In genomic region chr21:15121097-15121654, GRCh38 we compare ENCODE assay signal across 14 cellular contexts. TPM values are rescaled to one million over a fixed set of nuclear protein-coding genes. Genes with fewer than 3 reads are reported as not detected.
DNase-seq lines count a peak whose midpoint lies in the region; ATAC-seq and TF ChIP-seq lines count a peak whose summit lies in the region.
"Had no signal": no experiment of that assay in that cellular context is flagged by ENCODE, and none has a peak within 500 bp of the region (broad histone marks: within the 10 kb centered on the region; RNA-seq: fewer than 3 reads in every experiment).

No MANE protein-coding gene starts in this region.

- no peak overlapping the region for H3K4me3 Mint-ChIP-seq in neural crest cell
- H3K4me3 Mint-ChIP-seq: activated naive CD8-positive, alpha-beta T cell treated with anti-CD3 and anti-CD28 coated beads, Interleukin-2, amount 10 ng/mL, durations not matched to agents 7 days and 5 days; activated T-cell treated with anti-CD3 and anti-CD28 coated beads, Interleukin-2, amount 50 U/mL, for 24 hours; stimulated activated naive CD8-positive, alpha-beta T cell treated with anti-CD3 and anti-CD28 coated beads, Interleukin-15, Interleukin-2, amounts not matched to agents 100 ng/mL and 50 ng/mL, for 24 hours had no signal

- ATAC-seq in HG02588 (IDR thresholded peaks at IDR 0.05; ENCODE audit: unreplicated experiment) (no peak), HG02840 (IDR thresholded peaks at IDR 0.05; ENCODE audit: low FRiP score, unreplicated experiment) (no peak)

- H3K4me3 ChIP-seq in NT2/D1 (ENCODE audit: insufficient read length, low read depth) (no peak overlapping the region), colonic mucosa (no peak overlapping the region), tibial artery (no peak overlapping the region)

- no peaks in the 10 kb centered on the region for H3K36me3 Mint-ChIP-seq in neural crest cell (ENCODE audit: low read depth)
- H3K36me3 Mint-ChIP-seq: activated naive CD8-positive, alpha-beta T cell treated with anti-CD3 and anti-CD28 coated beads, Interleukin-2, amount 10 ng/mL, durations not matched to agents 7 days and 5 days had no signal

- H3K4me1 ChIP-seq in NT2/D1 (ENCODE audit: insufficient read depth, insufficient read length), result peaks cover 4% of the 10 kb centered on the region
- no peaks in the 10 kb centered on the region for H3K4me1 ChIP-seq in colonic mucosa
- H3K4me1 ChIP-seq in tibial artery, result peaks cover 0 to 15% (median 11%) of the 10 kb centered on the region in 4 donors

- no peaks in the 10 kb centered on the region for H3K27me3 Mint-ChIP-seq in neural crest cell (ENCODE audit: low read depth)

- H3K9ac ChIP-seq in NT2/D1 (ENCODE audit: insufficient read length, low read depth) (no peak overlapping the region), colonic mucosa (ENCODE audit: low read depth in 2 of 2, low read length in 2 of 2) (no peak overlapping the region)

- DNase-seq in NT2/D1 (ENCODE audit: low read depth, low spot score) (peak; percentile 9), colonic mucosa (no peak), neural crest cell (ENCODE audit: low read depth, low spot score) (no peak), tibial artery (no peak), GOT3 (lab: John Stamatoyannopoulos, UW) (no peak)
- DNase-seq: activated naive CD8-positive, alpha-beta T cell treated with anti-CD3 and anti-CD28 coated beads, Interleukin-2, amount 10 ng/mL, durations not matched to agents 7 days and 5 days; activated T-cell treated with anti-CD3 and anti-CD28 coated beads, Interleukin-2, amount 50 U/mL, for 24 hours; DMS79; NCI-H524 treated with DMSO at 0.1 percent for 48 hours; stimulated activated CD4-positive, alpha-beta T cell treated with anti-CD3 and anti-CD28 coated beads, Interleukin-12 subunit alpha, Interleukin-12 subunit beta, amount 100 ng/mL, for 4 hours had no signal

- H3K27ac ChIP-seq in colonic mucosa (peak overlapping the region; percentile 39), tibial artery (peak overlapping the region; percentile 40 to 50)
- H3K27ac ChIP-seq: C4-2B had no signal

- intact Hi-C loops in colonic mucosa (cut with DNase I) (no loop called here), tibial artery (cut with DNase I; ENCODE audit: low total_unique reads) (no loop called here)

- peaks cover 23% of the 10 kb centered on the region for H3K4me1 Mint-ChIP-seq in neural crest cell
- H3K4me1 Mint-ChIP-seq: activated naive CD8-positive, alpha-beta T cell treated with anti-CD3 and anti-CD28 coated beads, Interleukin-2, amount 10 ng/mL, durations not matched to agents 7 days and 5 days had no signal

- H3K9me3 ChIP-seq in NT2/D1 (ENCODE audit: insufficient read depth, low read length) (no peaks in the 10 kb centered on the region; the same call in 1 of the 2 replicates), colonic mucosa (no peaks in the 10 kb centered on the region), tibial artery (no peaks in the 10 kb centered on the region)

- H3K27me3 ChIP-seq in NT2/D1 (ENCODE audit: insufficient read depth, insufficient read length), result no peaks in the 10 kb centered on the region
- no peaks in the 10 kb centered on the region for H3K27me3 ChIP-seq in colonic mucosa
- no peaks in the 10 kb centered on the region for H3K27me3 ChIP-seq in tibial artery

- H3K27ac Mint-ChIP-seq in neural crest cell (ENCODE audit: unreplicated experiment), result peak overlapping the region; percentile 90
- H3K27ac Mint-ChIP-seq: activated naive CD8-positive, alpha-beta T cell treated with anti-CD3 and anti-CD28 coated beads, Interleukin-2, amount 10 ng/mL, durations not matched to agents 7 days and 5 days; activated T-cell treated with anti-CD3 and anti-CD28 coated beads, Interleukin-2, amount 50 U/mL, for 24 hours; stimulated activated naive CD8-positive, alpha-beta T cell treated with anti-CD3 and anti-CD28 coated beads, Interleukin-15, Interleukin-2, amounts not matched to agents 100 ng/mL and 50 ng/mL, for 24 hours had no signal

- H3K9me3 Mint-ChIP-seq in neural crest cell, result no peaks in the 10 kb centered on the region
- H3K9me3 Mint-ChIP-seq: activated naive CD8-positive, alpha-beta T cell treated with anti-CD3 and anti-CD28 coated beads, Interleukin-2, amount 10 ng/mL, durations not matched to agents 7 days and 5 days; activated T-cell treated with anti-CD3 and anti-CD28 coated beads, Interleukin-2, amount 50 U/mL, for 24 hours; stimulated activated naive CD8-positive, alpha-beta T cell treated with anti-CD3 and anti-CD28 coated beads, Interleukin-15, Interleukin-2, amounts not matched to agents 100 ng/mL and 50 ng/mL, for 24 hours had no signal

- no peaks in the 10 kb centered on the region for H3K36me3 ChIP-seq in NT2/D1 (ENCODE audit: insufficient read depth, insufficient read length, low read length)
- H3K36me3 ChIP-seq in colonic mucosa, result no peaks in the 10 kb centered on the region
- no peaks in the 10 kb centered on the region for H3K36me3 ChIP-seq in tibial artery

- TF ChIP-seq CTCF in colonic mucosa (IDR thresholded peaks at IDR 0.05), result no peak
- no peak for TF ChIP-seq CTCF in neural crest cell (conservative IDR thresholded peaks at IDR 0.05)
- no peak for TF ChIP-seq CTCF in tibial artery (IDR thresholded peaks at IDR 0.05)

RNA-seq across cellular contexts. Expression of gene NRIP1, which starts 56.4 kb away (rescaled TPM):
- total RNA-seq in colonic mucosa (10 to 100 TPM; 49.5 to 89.3 TPM), neural crest cell (72.0 and 73.8 TPM in 2 replicates)
